Comparison of ENCODE assay signal across 11 cellular contexts in genomic region chr17:58416396-58416795, GRCh38. TPM values are rescaled to one million over a fixed set of nuclear protein-coding genes. Genes with fewer than 3 reads are reported as not detected.
DNase-seq lines count a peak whose midpoint lies in the region; TF ChIP-seq lines count a peak whose summit lies in the region.
"Had no signal": no experiment of that assay in that cellular context is flagged by ENCODE, and none has a peak within 500 bp of the region (broad histone marks: within the 10 kb centered on the region; RNA-seq: fewer than 3 reads in every experiment).

No MANE protein-coding gene starts in this region.

- peaks cover 9 to 19% (median 14%) of the 10 kb centered on the region in 3 donors for H3K4me1 Mint-ChIP-seq in CD8-positive, alpha-beta memory T cell
- peaks cover 30% of the 10 kb centered on the region for H3K4me1 Mint-ChIP-seq in endodermal cell
- peaks cover 18% of the 10 kb centered on the region for H3K4me1 Mint-ChIP-seq in chondrocyte (ENCODE audit: low read depth)

- peak overlapping the region; percentile 28 for H3K27ac ChIP-seq in CD8-positive, alpha-beta memory T cell (ENCODE audit: low read depth, low read length)
- H3K27ac ChIP-seq in endodermal cell (ENCODE audit: low read depth, low read length) (no peak overlapping the region), GM23248 (no peak overlapping the region)

- peaks cover 15% of the 10 kb centered on the region for H3K4me1 ChIP-seq in CD8-positive, alpha-beta memory T cell (ENCODE audit: insufficient read depth, low read length)
- H3K4me1 ChIP-seq in NT2/D1 (ENCODE audit: insufficient read depth, insufficient read length) (no peaks in the 10 kb centered on the region), endodermal cell (ENCODE audit: control insufficient read depth, insufficient read depth, low read length) (peaks cover 3% of the 10 kb centered on the region), mucosa of stomach (ENCODE audit: control insufficient read depth, insufficient read depth, low read length) (peaks cover 5% of the 10 kb centered on the region), GM23248 (ENCODE audit: insufficient read depth) (peaks cover 4% of the 10 kb centered on the region; the same call in 1 of the 2 replicates)

- POLR2A ChIA-PET in CD8-positive, alpha-beta memory T cell (lab: Charles Lee), result interaction anchor here (2.8 kb wide), 1 partner anchor 61 kb away, joined by 7 read pairs; no protein-coding TSS in a partner anchor

- no peak for DNase-seq in CD8-positive, alpha-beta memory T cell
- DNase-seq in NT2/D1 (ENCODE audit: low read depth, low spot score) (no peak), endodermal cell (no peak), chondrocyte (ENCODE audit: low spot score) (no peak), GM23248 (no peak), GOT3 (lab: John Stamatoyannopoulos, UW) (no peak), NOMO-1 (lab: John Stamatoyannopoulos, UW; ENCODE audit: unreplicated experiment in 2 of 2) (no peak)
- DNase-seq: hippocampal formation, MM.1S had no signal

- H3K27me3 ChIP-seq in CD8-positive, alpha-beta memory T cell (ENCODE audit: insufficient read depth, low read length, poor library complexity, severe bottlenecking), result no peaks in the 10 kb centered on the region
- H3K27me3 ChIP-seq in NT2/D1 (ENCODE audit: insufficient read depth, insufficient read length) (no peaks in the 10 kb centered on the region), endodermal cell (ENCODE audit: control insufficient read depth, insufficient read depth, low read length, poor library complexity, severe bottlenecking) (no peaks in the 10 kb centered on the region), mucosa of stomach (ENCODE audit: control insufficient read depth, insufficient read depth, low read length) (no peaks in the 10 kb centered on the region), GM23248 (replicated peaks; ENCODE audit: insufficient read depth) (peaks cover 19% of the 10 kb centered on the region)

- no peaks in the 10 kb centered on the region for H3K9me2 ChIP-seq in GM23248 (ENCODE audit: insufficient read depth)

- H4K20me1 ChIP-seq in GM23248 (ENCODE audit: insufficient read depth), result no peaks in the 10 kb centered on the region

- H3K27me3 Mint-ChIP-seq in CD8-positive, alpha-beta memory T cell, result no peaks in the 10 kb centered on the region
- H3K27me3 Mint-ChIP-seq in endodermal cell (ENCODE audit: insufficient read depth), result peaks cover 3% of the 10 kb centered on the region
- peaks cover 4% of the 10 kb centered on the region for H3K27me3 Mint-ChIP-seq in chondrocyte (ENCODE audit: low read depth)

- H3K4me3 Mint-ChIP-seq in CD8-positive, alpha-beta memory T cell, result peak overlapping the region in 1 of 7 donors; percentile 32
- H3K4me3 Mint-ChIP-seq in endodermal cell (peak overlapping the region; percentile 69), chondrocyte (ENCODE audit: unreplicated experiment) (no peak overlapping the region)

- H3K4me3 ChIP-seq in CD8-positive, alpha-beta memory T cell (ENCODE audit: low read length), result no peak overlapping the region
- H3K4me3 ChIP-seq in NT2/D1 (ENCODE audit: insufficient read length, low read depth) (peak overlapping the region; percentile 54), endodermal cell (ENCODE audit: low read length) (peak overlapping the region; percentile 79), mucosa of stomach (ENCODE audit: low read length) (peak overlapping the region; percentile 17), GM23248 (no peak overlapping the region)

- peak overlapping the region in 3 of 8 donors; percentile 13 to 32 (median 14) for H3K27ac Mint-ChIP-seq in CD8-positive, alpha-beta memory T cell
- H3K27ac Mint-ChIP-seq in endodermal cell, result no peak overlapping the region
- no peak overlapping the region for H3K27ac Mint-ChIP-seq in chondrocyte (ENCODE audit: unreplicated experiment)

- WGBS in endodermal cell (ENCODE audit: insufficient coverage in 1 of 2, insufficient read length in 1 of 2), 2 experiments, result 71% methylated on average over 4 of the region's 4 CpGs; no CpG with 5 or more reads in 1 of the 2 experiments
- WGBS in GM23248 (ENCODE audit: low coverage in 1 of 2, low lambda C conversion rate in 2 of 2, missing lambda C conversion rate in 2 of 2), 2 experiments, result 95 to 96% methylated on average over 4 of the region's 4 CpGs

- no peaks in the 10 kb centered on the region for H3F3A ChIP-seq in GM23248 (ENCODE audit: insufficient read depth)

- no peaks in the 10 kb centered on the region for H3K79me2 ChIP-seq in GM23248 (ENCODE audit: insufficient read depth)

- H3K4me2 ChIP-seq in GM23248 (ENCODE audit: unreplicated experiment), result no peak overlapping the region

- H3K9ac ChIP-seq in NT2/D1 (ENCODE audit: insufficient read length, low read depth) (peak overlapping the region; percentile 61), endodermal cell (ENCODE audit: extremely low read depth, low read length, poor library complexity, severe bottlenecking) (no peak overlapping the region), mucosa of stomach (ENCODE audit: low read length) (peak overlapping the region; percentile 66), GM23248 (no peak overlapping the region)

- H3K9me3 ChIP-seq in CD8-positive, alpha-beta memory T cell (ENCODE audit: low read length), result no peaks in the 10 kb centered on the region
- H3K9me3 ChIP-seq in NT2/D1 (ENCODE audit: insufficient read depth, low read length) (no peaks in the 10 kb centered on the region), endodermal cell (ENCODE audit: control insufficient read depth, low read length) (no peaks in the 10 kb centered on the region), mucosa of stomach (ENCODE audit: control insufficient read depth, low read length) (no peaks in the 10 kb centered on the region), GM23248 (ENCODE audit: low read depth) (no peaks in the 10 kb centered on the region)

- no peak for TF ChIP-seq CTCF in endodermal cell (conservative IDR thresholded peaks at IDR 0.05)
- no peak for TF ChIP-seq CTCF in chondrocyte (IDR thresholded peaks at IDR 0.05)

- CTCF ChIA-PET in CD8-positive, alpha-beta memory T cell (lab: Charles Lee), result interaction anchor here (1.7 to 6.5 kb wide), 6 partner anchors 11 to 112 kb away, joined by 5 to 98 read pairs (median 14); partner anchors contain the start of gene HSF5

- in situ Hi-C loops in GM23248 (cut with MboI), result no loop called here

- no peaks in the 10 kb centered on the region for H3K36me3 ChIP-seq in CD8-positive, alpha-beta memory T cell (ENCODE audit: insufficient read depth, low read length)
- no peaks in the 10 kb centered on the region for H3K36me3 ChIP-seq in NT2/D1 (ENCODE audit: insufficient read depth, insufficient read length, low read length)
- H3K36me3 ChIP-seq in endodermal cell (ENCODE audit: control insufficient read depth, insufficient read depth, low read length), result no peaks in the 10 kb centered on the region
- H3K36me3 ChIP-seq in mucosa of stomach (ENCODE audit: control insufficient read depth, insufficient read depth, low read length), result no peaks in the 10 kb centered on the region
- H3K36me3 ChIP-seq in GM23248 (ENCODE audit: low read depth), result no peaks in the 10 kb centered on the region

- no peak overlapping the region for H2AFZ ChIP-seq in GM23248

- no peaks in the 10 kb centered on the region for H3K9me3 Mint-ChIP-seq in CD8-positive, alpha-beta memory T cell
- no peaks in the 10 kb centered on the region for H3K9me3 Mint-ChIP-seq in endodermal cell
- no peaks in the 10 kb centered on the region for H3K9me3 Mint-ChIP-seq in chondrocyte (ENCODE audit: low read depth)

- H3K36me3 Mint-ChIP-seq in CD8-positive, alpha-beta memory T cell, result peaks cover 0 to 5% (median 0%) of the 10 kb centered on the region in 3 donors
- H3K36me3 Mint-ChIP-seq in endodermal cell (ENCODE audit: low read depth) (no peaks in the 10 kb centered on the region), chondrocyte (ENCODE audit: low read depth) (no peaks in the 10 kb centered on the region)

RNA-seq across cellular contexts. Expression of gene RNF43, which starts 0.9 kb away (rescaled TPM):
- 1 to 10 TPM in 1 of 2 experiments, under 1 TPM in 1; 0.47 to 1.2 TPM for total RNA-seq in CD8-positive, alpha-beta memory T cell
- 1.4 TPM for polyA plus RNA-seq in CD8-positive, alpha-beta memory T cell
- 1 to 10 TPM; 3.2 to 4.1 TPM for total RNA-seq in endodermal cell
- 4.1 TPM for polyA plus RNA-seq in endodermal cell (2013, experiment 1 of 2)
- 3.4 TPM for polyA plus RNA-seq in endodermal cell (2013, experiment 2 of 2)
- 0.10 to 0.46 TPM (median 0.15 TPM) in 3 replicates for total RNA-seq in chondrocyte
- under 0.01 TPM in 1 of 2 replicates, not detected in the other for total RNA-seq in GM23248 (2014; rRNA removed; shearing (Covaris generic))
- 0.23 TPM in 1 of 2 replicates, not detected in the other for polyA plus RNA-seq in GM23248 (2016; fragmentation: Nextera tagmentation; extraction: Ambion mirVana)
- total RNA-seq: NCI-H460 had no signal

Comparison
In these comparisons a context has a peak if more than half of its experiments do, and no peak if none do; other contexts are left out.
1. H3K4me3 ChIP-seq: peak in NT2/D1 (single experiment), endodermal cell (single experiment) and mucosa of stomach (single experiment); none in CD8-positive, alpha-beta memory T cell (single experiment) and GM23248 (single experiment).
2. H3K9ac ChIP-seq: peak in NT2/D1 (single experiment) and mucosa of stomach (single experiment); none in endodermal cell (single experiment) and GM23248 (single experiment).